Comparison of ENCODE assay signal across 10 cellular contexts in genomic region chr7:5591547-5591899, GRCh38. TPM values are rescaled to one million over a fixed set of nuclear protein-coding genes. Genes with fewer than 3 reads are reported as not detected.
DNase-seq lines count a peak whose midpoint lies in the region; ATAC-seq and TF ChIP-seq lines count a peak whose summit lies in the region.
"Had no signal": no experiment of that assay in that cellular context is flagged by ENCODE, and none has a peak within 500 bp of the region (broad histone marks: within the 10 kb centered on the region; RNA-seq: fewer than 3 reads in every experiment).

No MANE protein-coding gene starts in this region.

- H3K9me3 Mint-ChIP-seq in nephron progenitor cell = no peaks in the 10 kb centered on the region
- no peaks in the 10 kb centered on the region for H3K9me3 Mint-ChIP-seq in CD4-positive, alpha-beta T cell

- H3K27ac Mint-ChIP-seq in nephron progenitor cell = no peak overlapping the region
- no peak overlapping the region for H3K27ac Mint-ChIP-seq in CD4-positive, alpha-beta T cell

- intact Hi-C loops in CD4-positive, alpha-beta T cell (cut with DNase I, micrococcal nuclease) = no loop called here

- no peak for ATAC-seq in CD4-positive, alpha-beta T cell (ENCODE audit: poor library complexity)
- no peak for ATAC-seq in HG03108 (IDR thresholded peaks at IDR 0.05; ENCODE audit: unreplicated experiment)

- DNase-seq in COLO829 (ENCODE audit: low spot score) (peak; percentile 85), NB4 (ENCODE audit: low read depth) (no peak), choroid plexus epithelial cell (ENCODE audit: low read depth) (peak; percentile 76), nephron progenitor cell (peak; percentile 49), NCI-H345 treated with DMSO at 0.1 percent for 48 hours (lab: John Stamatoyannopoulos, UW; ENCODE audit: unreplicated experiment) (no peak)
- DNase-seq in central memory CD4-positive, alpha-beta T cell = no peak
- no peak for DNase-seq in CD4-positive, alpha-beta T cell
- DNase-seq: SHP77; stimulated activated naive CD4-positive, alpha-beta T cell treated with Interleukin-2 at 50 U/mL for 16 hours had no signal

- H3K27me3 Mint-ChIP-seq in nephron progenitor cell (ENCODE audit: low read depth, poor library complexity) = peaks cover 4% of the 10 kb centered on the region
- H3K27me3 Mint-ChIP-seq in CD4-positive, alpha-beta T cell = peaks cover 26% of the 10 kb centered on the region

- no peak overlapping the region for H3K4me3 Mint-ChIP-seq in nephron progenitor cell
- no peak overlapping the region for H3K4me3 Mint-ChIP-seq in CD4-positive, alpha-beta T cell

- H3K27me3 ChIP-seq in CD4-positive, alpha-beta T cell (ENCODE audit: control insufficient read depth, insufficient read depth, low read length) = peaks cover 38% of the 10 kb centered on the region

- no peak for TF ChIP-seq CTCF in NB4 (IDR thresholded peaks at IDR 0.05; ENCODE audit: low read depth, low read length)
- no peak for TF ChIP-seq CTCF in choroid plexus epithelial cell (conservative IDR thresholded peaks at IDR 0.05; ENCODE audit: low read depth, low read length)
- no peak for TF ChIP-seq CTCF in nephron progenitor cell (IDR thresholded peaks at IDR 0.05)
- TF ChIP-seq CTCF in CD4-positive, alpha-beta T cell (IDR thresholded peaks at IDR 0.05) = no peak

- POLR2A ChIA-PET in CD4-positive, alpha-beta T cell (lab: Charles Lee) = no interaction called here

- H3K4me3 ChIP-seq in NB4 (ENCODE audit: low read depth, low read length) (peak overlapping the region; percentile 49), choroid plexus epithelial cell (ENCODE audit: low read depth, low read length) (no peak overlapping the region)

- H3K27ac ChIP-seq in CD4-positive, alpha-beta T cell (ENCODE audit: low read depth, low read length) = no peak overlapping the region

- H3K36me3 Mint-ChIP-seq in nephron progenitor cell (ENCODE audit: low read depth) = peaks cover 2% of the 10 kb centered on the region
- no peaks in the 10 kb centered on the region for H3K36me3 Mint-ChIP-seq in CD4-positive, alpha-beta T cell (ENCODE audit: low read depth)

- CTCF ChIA-PET in CD4-positive, alpha-beta T cell (lab: Charles Lee) = no interaction called here

- no peak for TF ChIP-seq POLR2A in NB4 (IDR thresholded peaks at IDR 0.05; ENCODE audit: extremely low read depth, insufficient read length)

- no peaks in the 10 kb centered on the region for H3K9me3 ChIP-seq in CD4-positive, alpha-beta T cell (ENCODE audit: control insufficient read depth, low read length)

- H3K4me1 Mint-ChIP-seq in nephron progenitor cell = peaks cover 35% of the 10 kb centered on the region
- peaks cover 18% of the 10 kb centered on the region for H3K4me1 Mint-ChIP-seq in CD4-positive, alpha-beta T cell (ENCODE audit: low read depth)

RNA-seq across cellular contexts. Expression of gene FSCN1, which starts 1.1 kb away (rescaled TPM):
- 1 to 10 TPM; 6.5 to 7.0 TPM for total RNA-seq in CD4-positive, alpha-beta T cell

Comparison
In these comparisons a context has a peak if more than half of its experiments do, and no peak if none do; other contexts are left out.
1. DNase-seq: peak in COLO829 (single experiment), choroid plexus epithelial cell (single experiment) and nephron progenitor cell (single experiment); none in NB4 (single experiment), central memory CD4-positive, alpha-beta T cell (single experiment), CD4-positive, alpha-beta T cell (0 of 10) and NCI-H345 treated with DMSO at 0.1 percent for 48 hours (single experiment).